12 cellular contexts compared by ENCODE assay signal in the genomic region with DNA sequence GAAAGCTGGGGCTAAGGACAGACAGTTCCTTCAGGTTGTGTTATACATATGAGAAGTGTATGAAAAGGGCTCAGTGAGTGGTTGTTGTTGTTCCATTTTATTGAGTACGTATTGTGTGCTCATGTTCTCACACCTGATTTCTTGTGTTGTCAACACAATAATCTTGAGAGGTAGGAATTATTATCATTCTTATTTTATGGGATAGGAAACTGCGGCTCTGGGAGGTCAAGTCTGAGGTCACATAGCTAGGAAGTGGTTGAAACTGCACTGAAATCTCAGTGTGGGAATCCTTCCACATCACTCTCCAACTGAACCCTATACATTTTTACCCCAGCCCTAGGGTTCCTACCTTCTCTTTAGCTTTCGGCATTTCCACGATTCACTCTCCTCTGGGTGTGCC.
A peak's percentile ranks its signal among the peaks of the same experiment; 100 is the strongest.
DNase-seq lines count a peak whose midpoint lies in the region; ATAC-seq and TF ChIP-seq lines count a peak whose summit lies in the region.
"Had no signal": no experiment of that assay in that cellular context is flagged by ENCODE, and none has a peak within 500 bp of the region (broad histone marks: within the 10 kb centered on the region; RNA-seq: fewer than 3 reads in every experiment).

No MANE protein-coding gene starts in this region.

- H3K36me3 ChIP-seq in OCI-LY7 (ENCODE audit: insufficient read depth, low read length) = no peaks in the 10 kb centered on the region
- no peaks in the 10 kb centered on the region for H3K36me3 ChIP-seq in effector memory CD4-positive, alpha-beta T cell (ENCODE audit: control insufficient read depth, insufficient read depth, low read length)

- POLR2A ChIA-PET in OCI-LY7 (lab: Charles Lee) = interaction anchor here (1.1 to 9.0 kb wide), 7 partner anchors 9 to 134 kb away, joined by 3 to 191 read pairs (median 5); no protein-coding TSS in a partner anchor

- intact Hi-C loops in OCI-LY7 (cut with micrococcal nuclease; ENCODE audit: unreplicated experiment) = no loop called here

- no peak for DNase-seq in activated T-cell treated with anti-CD3 and anti-CD28 coated beads, Interleukin-2, amount 50 U/mL, for 72 hours
- DNase-seq in activated T-cell treated with anti-CD3 and anti-CD28 coated beads for 4 hours = no peak
- no peak for DNase-seq in OCI-LY7 (ENCODE audit: low spot score)
- DNase-seq in dermis blood vessel endothelial cell = peak; percentile 66
- no peak for DNase-seq in NCI-H345 (lab: John Stamatoyannopoulos, UW)
- DNase-seq in effector memory CD4-positive, alpha-beta T cell = no peak
- DNase-seq: caudate nucleus, COR-L47, NCI-H187 treated with DMSO at 0.1 percent for 48 hours, Right ventricle myocardium superior had no signal

- H3K79me2 ChIP-seq in OCI-LY7 (ENCODE audit: insufficient read depth, low read depth, low read length) = no peaks in the 10 kb centered on the region

- no TSS peak for BruUV-seq in OCI-LY7 (replicated peaks; lab: Mats Ljungman, UMichigan)

- peak overlapping the region; percentile 81 for H3K27ac Mint-ChIP-seq in activated T-cell treated with anti-CD3 and anti-CD28 coated beads, Interleukin-2, amount 50 U/mL, for 72 hours
- H3K27ac Mint-ChIP-seq in stimulated activated memory B cell treated with anti-CD40 and anti-IgM and Interleukin-4, amounts not matched to agents 10 μg/mL and 1 μg/mL and 100 μg/mL, for 72 hours = peak overlapping the region; percentile 100

- H3K4me1 Mint-ChIP-seq in activated T-cell treated with anti-CD3 and anti-CD28 coated beads, Interleukin-2, amount 50 U/mL, for 72 hours (ENCODE audit: low read depth) = peaks cover 56% of the 10 kb centered on the region
- peaks cover 77% of the 10 kb centered on the region for H3K4me1 Mint-ChIP-seq in stimulated activated memory B cell treated with anti-CD40 and anti-IgM and Interleukin-4, amounts not matched to agents 10 μg/mL and 1 μg/mL and 100 μg/mL, for 72 hours

- TF ChIP-seq CTCF in OCI-LY7 (conservative IDR thresholded peaks at IDR 0.05; ENCODE audit: low read length) = no peak

- no peaks in the 10 kb centered on the region for H3K9me3 ChIP-seq in OCI-LY7 (ENCODE audit: low read length)
- H3K9me3 ChIP-seq in effector memory CD4-positive, alpha-beta T cell (ENCODE audit: control insufficient read depth, low read length) = no peaks in the 10 kb centered on the region

- peak overlapping the region in 1 of 2 donors; percentile 54 for H3K4me3 Mint-ChIP-seq in activated T-cell treated with anti-CD3 and anti-CD28 coated beads, Interleukin-2, amount 50 U/mL, for 72 hours
- no peak overlapping the region for H3K4me3 Mint-ChIP-seq in stimulated activated memory B cell treated with anti-CD40 and anti-IgM and Interleukin-4, amounts not matched to agents 10 μg/mL and 1 μg/mL and 100 μg/mL, for 72 hours

- H3K36me3 Mint-ChIP-seq in activated T-cell treated with anti-CD3 and anti-CD28 coated beads, Interleukin-2, amount 50 U/mL, for 72 hours (ENCODE audit: insufficient read depth in 2 of 2) = peaks cover 0 to 2% of the 10 kb centered on the region in 2 donors
- peaks cover 4% of the 10 kb centered on the region for H3K36me3 Mint-ChIP-seq in stimulated activated memory B cell treated with anti-CD40 and anti-IgM and Interleukin-4, amounts not matched to agents 10 μg/mL and 1 μg/mL and 100 μg/mL, for 72 hours

- ATAC-seq in activated T-cell treated with anti-CD3 and anti-CD28 coated beads, Interleukin-2, amount 50 U/mL, for 72 hours (replicated peaks in 1 of 2) = no peak
- no peak for ATAC-seq in stimulated activated memory B cell treated with anti-CD40 and anti-IgM and Interleukin-4, amounts not matched to agents 10 μg/mL and 1 μg/mL and 100 μg/mL, for 72 hours
- no peak for ATAC-seq in GM18909 (IDR thresholded peaks at IDR 0.05; ENCODE audit: poor library complexity, unreplicated experiment)

- H3K27ac ChIP-seq in OCI-LY7 (ENCODE audit: low read depth, low read length, poor library complexity, severe bottlenecking) = peak overlapping the region; percentile 100
- no peak overlapping the region for H3K27ac ChIP-seq in effector memory CD4-positive, alpha-beta T cell (ENCODE audit: insufficient read depth, low read length, poor library complexity, severe bottlenecking)

- H2AFZ ChIP-seq in OCI-LY7 (ENCODE audit: low read length) = peak overlapping the region; percentile 28; the same call in 1 of the 2 replicates

- peaks cover 0 to 3% of the 10 kb centered on the region in 2 donors for H3K9me3 Mint-ChIP-seq in activated T-cell treated with anti-CD3 and anti-CD28 coated beads, Interleukin-2, amount 50 U/mL, for 72 hours
- no peaks in the 10 kb centered on the region for H3K9me3 Mint-ChIP-seq in stimulated activated memory B cell treated with anti-CD40 and anti-IgM and Interleukin-4, amounts not matched to agents 10 μg/mL and 1 μg/mL and 100 μg/mL, for 72 hours

- H3K9me2 ChIP-seq in OCI-LY7 (ENCODE audit: insufficient read depth, low read length) = no peaks in the 10 kb centered on the region

- no peak overlapping the region for H3K4me2 ChIP-seq in OCI-LY7 (ENCODE audit: low read length)

- no peaks in the 10 kb centered on the region for H3K27me3 ChIP-seq in effector memory CD4-positive, alpha-beta T cell (replicated peaks; ENCODE audit: control insufficient read depth, insufficient read depth, low read length, poor library complexity, severe bottlenecking)

- no peak overlapping the region for H3K4me3 ChIP-seq in OCI-LY7 (ENCODE audit: low read depth, low read length, poor library complexity, severe bottlenecking)
- H3K4me3 ChIP-seq in effector memory CD4-positive, alpha-beta T cell (ENCODE audit: insufficient read depth, low read depth, low read length, poor library complexity, severe bottlenecking) = no peak overlapping the region

- H3K4me1 ChIP-seq in OCI-LY7 (ENCODE audit: insufficient read depth, low read length, poor library complexity, severe bottlenecking) = peaks cover 95% of the 10 kb centered on the region
- peaks cover 32% of the 10 kb centered on the region for H3K4me1 ChIP-seq in effector memory CD4-positive, alpha-beta T cell (ENCODE audit: control insufficient read depth, insufficient read depth, low read length, poor library complexity, severe bottlenecking)

- H3K27me3 Mint-ChIP-seq in activated T-cell treated with anti-CD3 and anti-CD28 coated beads, Interleukin-2, amount 50 U/mL, for 72 hours (ENCODE audit: low read depth) = no peaks in the 10 kb centered on the region
- no peaks in the 10 kb centered on the region for H3K27me3 Mint-ChIP-seq in stimulated activated memory B cell treated with anti-CD40 and anti-IgM and Interleukin-4, amounts not matched to agents 10 μg/mL and 1 μg/mL and 100 μg/mL, for 72 hours

- no peaks in the 10 kb centered on the region for H4K20me1 ChIP-seq in OCI-LY7 (ENCODE audit: insufficient read depth, low read length)

- CTCF ChIA-PET in OCI-LY7 (lab: Charles Lee; ENCODE audit: unreplicated experiment) = interaction anchor here (1.8 kb wide), 1 partner anchor 34 kb away, joined by 4 read pairs; no protein-coding TSS in a partner anchor
